Comparison of ENCODE assay signal across 22 cellular contexts in the genomic region with DNA sequence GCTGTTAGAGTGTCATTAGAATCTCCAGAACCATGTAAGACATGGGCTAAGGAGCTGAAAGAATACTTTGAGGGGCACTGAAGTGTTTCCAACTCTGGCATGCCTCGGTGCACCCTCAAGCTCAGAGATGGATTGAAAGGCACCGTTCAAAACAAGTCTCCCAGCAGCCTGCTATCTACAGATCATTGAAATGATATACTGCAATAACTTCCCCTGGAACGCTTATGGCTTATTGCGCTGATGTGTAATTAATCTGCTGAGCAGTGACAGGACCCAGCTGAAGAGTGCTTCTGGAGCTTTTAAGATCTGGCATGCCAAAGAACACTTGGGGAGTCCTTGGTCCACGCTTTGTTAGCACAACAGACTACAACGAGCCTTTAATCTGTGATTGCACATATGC.
DNase-seq lines count a peak whose midpoint lies in the region; ATAC-seq and TF ChIP-seq lines count a peak whose summit lies in the region.
"Had no signal": no experiment of that assay in that cellular context is flagged by ENCODE, and none has a peak within 500 bp of the region (broad histone marks: within the 10 kb centered on the region; RNA-seq: fewer than 3 reads in every experiment).

No MANE protein-coding gene starts in this region.

- H3K4me3 ChIP-seq in coronary artery: no peak overlapping the region
- H3K4me3 ChIP-seq: PC-9, SJSA1 had no signal

- CTCF ChIA-PET in HEK293T (lab: Yijun Ruan, JAX): no interaction called here

- DNase-seq in HEK293T (ENCODE audit: extremely low spot score) (no peak), NCI-H524 treated with DMSO at 0.1 percent for 48 hours (lab: John Stamatoyannopoulos, UW) (peak; percentile 92), left kidney (ENCODE audit: low read depth, low spot score) (peak; percentile 53), retina (peak; percentile 17), coronary artery (ENCODE audit: low spot score) (no peak), kidney tubule cell (ENCODE audit: low spot score) (no peak)
- DNase-seq: Calu3; DMS79 treated with DMSO at 0.1 percent for 48 hours; GF-D8; KBM-7; MV-4-11; NCI-H1105; NCI-H1436 treated with DMSO at 0.1 percent for 48 hours; NCI-H187 treated with DMSO at 0.1 percent for 48 hours; NCI-H2107; NCI-H446 treated with DMSO at 0.1 percent for 48 hours; NCI-H69; NK-92 treated with Interleukin-12 subunit alpha and Interleukin-12 subunit beta, amount 100 ng/mL, for 24 hours; PC-9; Right ventricle myocardium superior had no signal

- ATAC-seq in HG03571 (IDR thresholded peaks at IDR 0.05; ENCODE audit: unreplicated experiment): no peak

- H3K27ac ChIP-seq in coronary artery: no peak overlapping the region
- H3K27ac ChIP-seq: PC-9, SJSA1 had no signal

- POLR2A ChIA-PET in HEK293T (lab: Yijun Ruan, JAX): no interaction called here

- TF ChIP-seq CTCF in coronary artery (IDR thresholded peaks at IDR 0.05): no peak

TF ChIP-seq in HEK293T, 16 proteins besides CTCF, POLR2A, EP300 and RAD21:
- no peak for TF ChIP-seq CTBP1 (IDR thresholded peaks at IDR 0.05; ENCODE audit: borderline replicate concordance)
- TF ChIP-seq, protein P1, sequence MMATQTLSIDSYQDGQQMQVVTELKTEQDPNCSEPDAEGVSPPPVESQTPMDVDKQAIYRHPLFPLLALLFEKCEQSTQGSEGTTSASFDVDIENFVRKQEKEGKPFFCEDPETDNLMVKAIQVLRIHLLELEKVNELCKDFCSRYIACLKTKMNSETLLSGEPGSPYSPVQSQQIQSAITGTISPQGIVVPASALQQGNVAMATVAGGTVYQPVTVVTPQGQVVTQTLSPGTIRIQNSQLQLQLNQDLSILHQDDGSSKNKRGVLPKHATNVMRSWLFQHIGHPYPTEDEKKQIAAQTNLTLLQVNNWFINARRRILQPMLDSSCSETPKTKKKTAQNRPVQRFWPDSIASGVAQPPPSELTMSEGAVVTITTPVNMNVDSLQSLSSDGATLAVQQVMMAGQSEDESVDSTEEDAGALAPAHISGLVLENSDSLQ (IDR thresholded peaks at IDR 0.05): peak; percentile 60

Comparison
In these comparisons a context has a peak if more than half of its experiments do, and no peak if none do; other contexts are left out.
1. DNase-seq: peak in NCI-H524 treated with DMSO at 0.1 percent for 48 hours (single experiment), left kidney (single experiment) and retina (single experiment); none in HEK293T (single experiment), coronary artery (single experiment) and kidney tubule cell (single experiment).